8 cellular contexts compared by ENCODE assay signal in genomic region chr17:38605852-38606645, GRCh38. TPM values are rescaled to one million over a fixed set of nuclear protein-coding genes. Genes with fewer than 3 reads are reported as not detected.
DNase-seq lines count a peak whose midpoint lies in the region; ATAC-seq lines count a peak whose summit lies in the region.

TSS of gene SRCIN1 (minus strand) at chr17:38605952. CDS start at chr17:38605705, 247 bp downstream.

- ATAC-seq in stimulated activated naive CD8-positive, alpha-beta T cell treated with anti-CD3 and anti-CD28 coated beads, Interleukin-15, Interleukin-2, amounts not matched to agents 100 U/mL and 50 U/mL, for 24 hours, result peak; percentile 38
- no peak for ATAC-seq in HG03457 (IDR thresholded peaks at IDR 0.05; ENCODE audit: unreplicated experiment)

- H3K36me3 ChIP-seq in effector memory CD4-positive, alpha-beta T cell (ENCODE audit: control insufficient read depth, insufficient read depth, low read length), result no peaks in the 10 kb centered on the region

- intact Hi-C loops in activated CD4-positive, alpha-beta memory T cell treated with anti-CD3 and anti-CD28 coated beads for 36 hours (cut with micrococcal nuclease), result loop anchor here (2.0 to 5.0 kb wide), 2 partner anchors 47 to 66 kb away; partner anchors contain the start of gene EPOP

- no peak within 1 kb of the TSS for H3K27ac ChIP-seq in effector memory CD4-positive, alpha-beta T cell (ENCODE audit: insufficient read depth, low read length, poor library complexity, severe bottlenecking)

- H3K4me1 ChIP-seq in effector memory CD4-positive, alpha-beta T cell (ENCODE audit: control insufficient read depth, insufficient read depth, low read length, poor library complexity, severe bottlenecking), result peaks cover 17% of the 10 kb centered on the region

- H3K27me3 ChIP-seq in effector memory CD4-positive, alpha-beta T cell (replicated peaks; ENCODE audit: control insufficient read depth, insufficient read depth, low read length, poor library complexity, severe bottlenecking), result peaks cover 50% of the 10 kb centered on the region

- peak within 1 kb of the TSS; percentile 65 for H3K4me3 Mint-ChIP-seq in activated CD4-positive, alpha-beta memory T cell treated with anti-CD3 and anti-CD28 coated beads for 36 hours

- H3K9me3 Mint-ChIP-seq in activated CD4-positive, alpha-beta memory T cell treated with anti-CD3 and anti-CD28 coated beads for 36 hours, result no peaks in the 10 kb centered on the region

- no peaks in the 10 kb centered on the region for H3K9me3 ChIP-seq in effector memory CD4-positive, alpha-beta T cell (ENCODE audit: control insufficient read depth, low read length)

- no peak within 1 kb of the TSS for H3K27ac Mint-ChIP-seq in activated CD4-positive, alpha-beta memory T cell treated with anti-CD3 and anti-CD28 coated beads for 36 hours

- DNase-seq in NCI-H1417 (lab: John Stamatoyannopoulos, UW) (peak; percentile 82 to 90 (median 83)), NCI-H1417 treated with DMSO at 0.1 percent for 48 hours (lab: John Stamatoyannopoulos, UW) (no peak), NCI-H2227 (lab: John Stamatoyannopoulos, UW; ENCODE audit: unreplicated experiment) (peak; percentile 90), midbrain (lab: John Stamatoyannopoulos, UW) (peak; percentile 55)
- peak; percentile 70 for DNase-seq in activated CD4-positive, alpha-beta memory T cell treated with anti-CD3 and anti-CD28 coated beads for 36 hours
- DNase-seq in effector memory CD4-positive, alpha-beta T cell, result peak in 1 of 3 donors; percentile 9
- DNase-seq in stimulated activated naive CD8-positive, alpha-beta T cell treated with anti-CD3 and anti-CD28 coated beads, Interleukin-15, Interleukin-2, amounts not matched to agents 100 U/mL and 50 U/mL, for 24 hours, result peak; percentile 75

- peaks cover 9% of the 10 kb centered on the region for H3K4me1 Mint-ChIP-seq in activated CD4-positive, alpha-beta memory T cell treated with anti-CD3 and anti-CD28 coated beads for 36 hours (ENCODE audit: low read depth)

- H3K4me3 ChIP-seq in effector memory CD4-positive, alpha-beta T cell (ENCODE audit: insufficient read depth, low read depth, low read length, poor library complexity, severe bottlenecking), result peak within 1 kb of the TSS; percentile 62

- POLR2A ChIA-PET in activated CD4-positive, alpha-beta memory T cell treated with anti-CD3 and anti-CD28 coated beads for 36 hours (lab: Charles Lee), result interaction anchor here (0.7 kb wide), 1 partner anchor 57 kb away, joined by 3 read pairs; no protein-coding TSS in a partner anchor

- CTCF ChIA-PET in activated CD4-positive, alpha-beta memory T cell treated with anti-CD3 and anti-CD28 coated beads for 36 hours (lab: Charles Lee), result interaction anchor here (0.7 to 5.1 kb wide), 5 partner anchors 23 to 129 kb away, joined by 3 to 52 read pairs (median 4); no protein-coding TSS in a partner anchor

- H3K27me3 Mint-ChIP-seq in activated CD4-positive, alpha-beta memory T cell treated with anti-CD3 and anti-CD28 coated beads for 36 hours, result peaks cover 69% of the 10 kb centered on the region

- H3K36me3 Mint-ChIP-seq in activated CD4-positive, alpha-beta memory T cell treated with anti-CD3 and anti-CD28 coated beads for 36 hours, result no peaks in the 10 kb centered on the region

RNA-seq across cellular contexts. Expression of gene SRCIN1, which starts in this region (rescaled TPM):
- total RNA-seq in activated CD4-positive, alpha-beta memory T cell treated with anti-CD3 and anti-CD28 coated beads for 36 hours, result 1 to 10 TPM in 1 of 2 experiments, under 1 TPM in 1; 0.92 to 1.6 TPM
